26 cellular contexts compared by ENCODE assay signal in genomic region chr14:30444451-30444850, GRCh38.
"Had no signal": no experiment of that assay in that cellular context is flagged by ENCODE, and none has a peak within 500 bp of the region (broad histone marks: within the 10 kb centered on the region; RNA-seq: fewer than 3 reads in every experiment).

No MANE protein-coding gene starts in this region.

- H3K27me3 ChIP-seq: dorsolateral prefrontal cortex, esophagus squamous epithelium, gastrocnemius medialis had no signal

- H3K9me3 Mint-ChIP-seq: effector memory CD8-positive, alpha-beta T cell; endodermal cell; mesothelial cell of epicardium; naive thymus-derived CD8-positive, alpha-beta T cell had no signal

- DNase-seq: dermis blood vessel endothelial cell; dorsolateral prefrontal cortex; effector CD4-positive, alpha-beta T cell; effector memory CD8-positive, alpha-beta T cell; endodermal cell; erythroblast; esophagus squamous epithelium; foreskin fibroblast; foreskin melanocyte; gastrocnemius medialis; glutamatergic neuron; head of caudate nucleus; heart right ventricle; hippocampal formation; left cardiac atrium; left lung; left ventricle myocardium superior; lower lobe of right lung; mesenchymal stem cell; mucosa of descending colon; naive B cell; naive thymus-derived CD8-positive, alpha-beta T cell had no signal

- H3K27ac ChIP-seq: coronary artery, dorsolateral prefrontal cortex, epithelial cell of prostate, esophagus squamous epithelium, gastrocnemius medialis, heart right ventricle, left lung, lower lobe of right lung had no signal

- H3K4me3 ChIP-seq: coronary artery, dorsolateral prefrontal cortex, esophagus squamous epithelium, gastrocnemius medialis, heart right ventricle, left lung, lower lobe of right lung, mucosa of descending colon had no signal

- H3K9me3 ChIP-seq: esophagus squamous epithelium, gastrocnemius medialis, heart right ventricle, left lung, lower lobe of right lung, mucosa of descending colon had no signal

- H3K4me1 Mint-ChIP-seq: naive B cell; naive thymus-derived CD8-positive, alpha-beta T cell had no signal

- H3K4me3 Mint-ChIP-seq: effector memory CD8-positive, alpha-beta T cell; endodermal cell; mesothelial cell of epicardium; naive B cell; naive thymus-derived CD8-positive, alpha-beta T cell had no signal

- H3K27ac Mint-ChIP-seq: effector memory CD8-positive, alpha-beta T cell; endodermal cell; mesothelial cell of epicardium; naive B cell; naive thymus-derived CD8-positive, alpha-beta T cell had no signal

- H3K4me1 ChIP-seq: esophagus squamous epithelium, gastrocnemius medialis, heart right ventricle, left lung, lower lobe of right lung had no signal

- ATAC-seq: effector memory CD8-positive, alpha-beta T cell; esophagus mucosa; gastrocnemius medialis; heart right ventricle; left cardiac atrium; left lung; left ventricle myocardium superior; lower lobe of right lung; mucosa of descending colon; naive thymus-derived CD8-positive, alpha-beta T cell had no signal

- H3K36me3 Mint-ChIP-seq: mesothelial cell of epicardium; naive B cell; naive thymus-derived CD8-positive, alpha-beta T cell had no signal

- H3K36me3 ChIP-seq: esophagus squamous epithelium, gastrocnemius medialis, heart right ventricle, left lung, lower lobe of right lung had no signal
